12 cellular contexts compared by ENCODE assay signal in the genomic region with DNA sequence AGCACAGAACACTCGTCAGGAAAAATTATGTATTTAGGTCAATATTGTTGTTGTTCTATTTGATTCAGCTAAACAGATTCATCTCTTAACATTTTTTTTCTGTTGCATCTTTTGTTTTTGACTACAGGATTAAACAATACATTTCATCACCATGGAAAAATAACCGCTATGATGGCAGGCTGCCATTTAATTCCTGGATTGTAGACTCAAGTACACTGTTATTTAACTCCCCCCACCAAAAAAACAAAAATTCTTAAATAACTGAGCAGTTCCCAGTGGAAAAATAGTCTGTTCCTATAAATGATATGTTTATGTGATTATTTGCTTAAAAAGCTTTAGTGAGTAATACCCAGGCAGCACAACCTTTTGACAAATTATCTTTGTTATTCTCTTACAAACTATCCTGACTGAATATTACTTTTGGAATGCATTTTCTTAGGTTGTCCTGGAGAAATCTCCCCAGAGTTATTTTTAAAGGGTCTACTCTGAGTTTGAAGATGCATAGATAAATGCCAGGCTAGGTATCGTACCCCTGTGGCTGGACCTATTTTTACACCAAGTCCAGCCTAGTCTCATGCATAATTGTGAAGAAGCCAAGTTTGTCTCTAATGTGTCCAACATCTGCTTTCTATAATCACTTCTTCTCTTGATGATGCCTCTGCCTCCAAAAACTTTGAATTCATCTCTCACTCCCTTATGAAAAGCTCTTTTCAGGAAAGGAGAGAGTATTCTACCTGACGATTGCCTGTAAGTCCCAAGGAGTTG. TPM values are rescaled to one million over a fixed set of nuclear protein-coding genes. Genes with fewer than 3 reads are reported as not detected.
A peak's percentile ranks its signal among the peaks of the same experiment; 100 is the strongest.
DNase-seq lines count a peak whose midpoint lies in the region; ATAC-seq and TF ChIP-seq lines count a peak whose summit lies in the region.
"Had no signal": no experiment of that assay in that cellular context is flagged by ENCODE, and none has a peak within 500 bp of the region (broad histone marks: within the 10 kb centered on the region; RNA-seq: fewer than 3 reads in every experiment).

No MANE protein-coding gene starts in this region.

- no peak for TF ChIP-seq POLR2A in uterus (IDR thresholded peaks at IDR 0.05)

- no peaks in the 10 kb centered on the region for H3K9me3 ChIP-seq in uterus
- H3K9me3 ChIP-seq: right atrium auricular region had no signal

- ATAC-seq in GM19395 (IDR thresholded peaks at IDR 0.05; ENCODE audit: unreplicated experiment) (no peak), GM21737 (IDR thresholded peaks at IDR 0.05; ENCODE audit: unreplicated experiment) (no peak)

- TF ChIP-seq CTCF in uterus (IDR thresholded peaks at IDR 0.05) = no peak

- intact Hi-C loops in uterus (cut with DNase I; ENCODE audit: low total_unique reads) = no loop called here

- peak overlapping the region; percentile 55 to 59 for H3K27ac ChIP-seq in uterus
- H3K27ac ChIP-seq: right atrium auricular region had no signal

- H3K4me1 ChIP-seq in uterus = peaks cover 0 to 6% of the 10 kb centered on the region in 2 donors

- H3K4me3 ChIP-seq in uterus = no peak overlapping the region
- H3K4me3 ChIP-seq: right atrium auricular region had no signal

- no peaks in the 10 kb centered on the region for H3K36me3 ChIP-seq in uterus
- H3K36me3 ChIP-seq: right atrium auricular region had no signal

- no peaks in the 10 kb centered on the region for H3K27me3 ChIP-seq in uterus
- H3K27me3 ChIP-seq: right atrium auricular region had no signal

- DNase-seq in NCI-H446 (lab: John Stamatoyannopoulos, UW) = peak; percentile 12 to 32
- DNase-seq in NCI-H446 treated with DMSO at 0.1 percent for 48 hours (lab: John Stamatoyannopoulos, UW) = no peak
- peak; percentile 51 for DNase-seq in amniotic stem cell (lab: John Stamatoyannopoulos, UW)
- peak; percentile 85 for DNase-seq in glomerular endothelial cell (ENCODE audit: extremely low read depth, low read depth, low spot score)
- DNase-seq in uterus = peak; percentile 24 to 60
- no peak for DNase-seq in SK-N-DZ (ENCODE audit: low spot score)
- DNase-seq: activated CD8-positive, alpha-beta memory T cell treated with anti-CD3 and anti-CD28 coated beads, Interleukin-2, amount 50 U/mL, for 48 hours; NCI-H1092 had no signal

RNA-seq across cellular contexts. Expression of gene KERA, which starts 3.7 kb away (rescaled TPM):
- not detected in 2 replicates for total RNA-seq in glomerular endothelial cell
- 1 to 10 TPM in 1 of 4 donors, not detected in 3; 1.3 TPM for total RNA-seq in uterus
- not detected in 2 replicates for polyA plus RNA-seq in SK-N-DZ (2014; cell fraction: cytosol; rRNA removed)
- polyA plus RNA-seq in SK-N-DZ (2014; cell fraction: nucleus; rRNA removed) = not detected in 2 replicates
- total RNA-seq: right atrium auricular region had no signal

RNA-seq across cellular contexts. Expression of gene EPYC, which starts 49.4 kb away (rescaled TPM):
- total RNA-seq in glomerular endothelial cell = not detected in 2 replicates
- total RNA-seq in uterus = under 1 TPM in 1 of 4 donors, not detected in 3; 0.14 TPM
- not detected in 2 replicates for polyA plus RNA-seq in SK-N-DZ (2014; cell fraction: cytosol; rRNA removed)
- polyA plus RNA-seq in SK-N-DZ (2014; cell fraction: nucleus; rRNA removed) = not detected in 2 replicates
- total RNA-seq: cardiac septum, right atrium auricular region had no signal

RNA-seq across cellular contexts. Expression of gene LUM, which starts 57.2 kb away (rescaled TPM):
- total RNA-seq in glomerular endothelial cell = 0.73 and 1.9 TPM in 2 replicates
- total RNA-seq in uterus = 100 to 1,000 TPM in 3 of 4 donors, 10 to 100 TPM in 1; 79.4 to 930 (median 325) TPM
- polyA plus RNA-seq in SK-N-DZ (2014; cell fraction: cytosol; rRNA removed) = 2.0 and 2.5 TPM in 2 replicates
- polyA plus RNA-seq in SK-N-DZ (2014; cell fraction: nucleus; rRNA removed) = 0.88 and 1.1 TPM in 2 replicates

Comparison
In these comparisons a context has a peak if more than half of its experiments do, and no peak if none do; other contexts are left out.
1. DNase-seq: peak in NCI-H446 (2 of 2), amniotic stem cell (single experiment), glomerular endothelial cell (single experiment) and uterus (2 of 2); none in NCI-H446 treated with DMSO at 0.1 percent for 48 hours (single experiment) and SK-N-DZ (single experiment).
2. RNA of gene LUM, which starts 57.2 kb away (total RNA-seq): 79.4 to 930 TPM in uterus; 0.73 to 1.9 TPM in glomerular endothelial cell; every median in the first group is over 10 times any median in the second.